Comparison of ENCODE assay signal across 12 cellular contexts in genomic region chr9:4301971-4302427, GRCh38. TPM values are rescaled to one million over a fixed set of nuclear protein-coding genes. Genes with fewer than 3 reads are reported as not detected.
A peak's percentile ranks its signal among the peaks of the same experiment; 100 is the strongest.
DNase-seq lines count a peak whose midpoint lies in the region; ATAC-seq and TF ChIP-seq lines count a peak whose summit lies in the region.
"Had no signal": no experiment of that assay in that cellular context is flagged by ENCODE, and none has a peak within 500 bp of the region (broad histone marks: within the 10 kb centered on the region; RNA-seq: fewer than 3 reads in every experiment).

No MANE protein-coding gene starts in this region.

- CTCF ChIA-PET in activated CD8-positive, alpha-beta T cell treated with anti-CD3 and anti-CD28 coated beads for 36 hours (lab: Charles Lee), result interaction anchor here (0.7 to 2.7 kb wide), 2 partner anchors 14 to 93 kb away, joined by 3 to 14 read pairs; no protein-coding TSS in a partner anchor
- CTCF ChIA-PET in activated CD8-positive, alpha-beta T cell treated with anti-CD3 and anti-CD28 coated beads, Interleukin-2, amount 10 ng/mL, durations not matched to agents 7 days and 5 days (lab: Charles Lee), result interaction anchor here (1.8 to 2.7 kb wide), 2 partner anchors 13 to 37 kb away, joined by 6 to 16 read pairs; no protein-coding TSS in a partner anchor

- no peak for TF ChIP-seq CTCF in activated CD8-positive, alpha-beta T cell treated with anti-CD3 and anti-CD28 coated beads for 36 hours (IDR thresholded peaks at IDR 0.05)
- no peak for TF ChIP-seq CTCF in adrenal gland (IDR thresholded peaks at IDR 0.05)

- H3K9me3 ChIP-seq in adrenal gland (replicated peaks in 1 of 3), result no peaks in the 10 kb centered on the region
- H3K9me3 ChIP-seq in right cardiac atrium (ENCODE audit: control insufficient read depth, low read length), result no peaks in the 10 kb centered on the region

- H3K4me3 Mint-ChIP-seq in activated CD8-positive, alpha-beta T cell treated with anti-CD3 and anti-CD28 coated beads for 36 hours, result no peak overlapping the region
- H3K4me3 Mint-ChIP-seq in activated CD8-positive, alpha-beta T cell treated with anti-CD3 and anti-CD28 coated beads, Interleukin-2, amount 10 ng/mL, durations not matched to agents 7 days and 5 days, result no peak overlapping the region
- peak overlapping the region; percentile 8 for H3K4me3 Mint-ChIP-seq in stimulated activated naive CD8-positive, alpha-beta T cell treated with anti-CD3 and anti-CD28 coated beads, Interleukin-15, Interleukin-2, amounts not matched to agents 100 ng/mL and 50 ng/mL, for 24 hours
- H3K4me3 Mint-ChIP-seq: natural killer cell had no signal

- WGBS in adrenal gland, 4 donors, result 9 to 25% (median 19%) methylated on average over 2 of the region's 2 CpGs
- WGBS in right cardiac atrium, result 36% methylated on average over 2 of the region's 2 CpGs

- POLR2A ChIA-PET in activated CD8-positive, alpha-beta T cell treated with anti-CD3 and anti-CD28 coated beads for 36 hours (lab: Charles Lee), result no interaction called here
- POLR2A ChIA-PET in activated CD8-positive, alpha-beta T cell treated with anti-CD3 and anti-CD28 coated beads, Interleukin-2, amount 10 ng/mL, durations not matched to agents 7 days and 5 days (lab: Charles Lee), result no interaction called here

- H3K36me3 Mint-ChIP-seq in activated CD8-positive, alpha-beta T cell treated with anti-CD3 and anti-CD28 coated beads for 36 hours (ENCODE audit: low read depth), result no peaks in the 10 kb centered on the region
- H3K36me3 Mint-ChIP-seq in activated CD8-positive, alpha-beta T cell treated with anti-CD3 and anti-CD28 coated beads, Interleukin-2, amount 10 ng/mL, durations not matched to agents 7 days and 5 days (ENCODE audit: low read depth), result no peaks in the 10 kb centered on the region
- no peaks in the 10 kb centered on the region for H3K36me3 Mint-ChIP-seq in stimulated activated naive CD8-positive, alpha-beta T cell treated with anti-CD3 and anti-CD28 coated beads, Interleukin-15, Interleukin-2, amounts not matched to agents 100 ng/mL and 50 ng/mL, for 24 hours (ENCODE audit: low read depth)
- H3K36me3 Mint-ChIP-seq: CD4-positive, CD25-positive, alpha-beta regulatory T cell; natural killer cell had no signal

- DNase-seq in activated CD8-positive, alpha-beta T cell treated with anti-CD3 and anti-CD28 coated beads for 36 hours, result peak; percentile 31
- no peak for DNase-seq in activated CD8-positive, alpha-beta T cell treated with anti-CD3 and anti-CD28 coated beads, Interleukin-2, amount 10 ng/mL, durations not matched to agents 7 days and 5 days
- DNase-seq in adrenal gland (peak; percentile 60 to 89 (median 80)), right cardiac atrium (peak; percentile 72 to 85 (median 82)), NCI-H345 treated with DMSO at 0.1 percent for 48 hours (lab: John Stamatoyannopoulos, UW; ENCODE audit: unreplicated experiment) (no peak), SW 1271 (lab: John Stamatoyannopoulos, UW) (no peak)
- DNase-seq: CD4-positive, CD25-positive, alpha-beta regulatory T cell; natural killer cell; stimulated activated naive CD4-positive, alpha-beta T cell had no signal

- H3K27ac ChIP-seq in adrenal gland (peak overlapping the region in 1 of 5 donors; percentile 30), right cardiac atrium (ENCODE audit: low read length) (no peak overlapping the region)

- no peaks in the 10 kb centered on the region for H3K36me3 ChIP-seq in adrenal gland (replicated peaks in 1 of 2)

- H3K4me1 ChIP-seq in adrenal gland (replicated peaks in 1 of 2) (peaks cover 6 to 31% of the 10 kb centered on the region in 2 donors), right cardiac atrium (ENCODE audit: control insufficient read depth, insufficient read depth, low read length) (no peaks in the 10 kb centered on the region)

- intact Hi-C loops in activated CD8-positive, alpha-beta T cell treated with anti-CD3 and anti-CD28 coated beads for 36 hours (cut with micrococcal nuclease), result no loop called here
- intact Hi-C loops in adrenal gland (cut with DNase I), result no loop called here
- intact Hi-C loops in right cardiac atrium (cut with DNase I), result no loop called here

- no peak for ATAC-seq in activated CD8-positive, alpha-beta T cell treated with anti-CD3 and anti-CD28 coated beads for 36 hours
- ATAC-seq in activated CD8-positive, alpha-beta T cell treated with anti-CD3 and anti-CD28 coated beads, Interleukin-2, amount 10 ng/mL, durations not matched to agents 7 days and 5 days, result no peak
- ATAC-seq in right cardiac atrium (peak; percentile 34 to 67), HG03108 (IDR thresholded peaks at IDR 0.05; ENCODE audit: unreplicated experiment) (no peak)
- ATAC-seq: natural killer cell had no signal

- no peaks in the 10 kb centered on the region for H3K9me3 Mint-ChIP-seq in activated CD8-positive, alpha-beta T cell treated with anti-CD3 and anti-CD28 coated beads for 36 hours
- H3K9me3 Mint-ChIP-seq in activated CD8-positive, alpha-beta T cell treated with anti-CD3 and anti-CD28 coated beads, Interleukin-2, amount 10 ng/mL, durations not matched to agents 7 days and 5 days (ENCODE audit: insufficient read depth), result no peaks in the 10 kb centered on the region
- no peaks in the 10 kb centered on the region for H3K9me3 Mint-ChIP-seq in stimulated activated naive CD8-positive, alpha-beta T cell treated with anti-CD3 and anti-CD28 coated beads, Interleukin-15, Interleukin-2, amounts not matched to agents 100 ng/mL and 50 ng/mL, for 24 hours
- H3K9me3 Mint-ChIP-seq: natural killer cell had no signal

- no peak overlapping the region for H3K27ac Mint-ChIP-seq in activated CD8-positive, alpha-beta T cell treated with anti-CD3 and anti-CD28 coated beads for 36 hours
- no peak overlapping the region for H3K27ac Mint-ChIP-seq in activated CD8-positive, alpha-beta T cell treated with anti-CD3 and anti-CD28 coated beads, Interleukin-2, amount 10 ng/mL, durations not matched to agents 7 days and 5 days
- H3K27ac Mint-ChIP-seq in stimulated activated naive CD8-positive, alpha-beta T cell treated with anti-CD3 and anti-CD28 coated beads, Interleukin-15, Interleukin-2, amounts not matched to agents 100 ng/mL and 50 ng/mL, for 24 hours, result peak overlapping the region; percentile 2
- H3K27ac Mint-ChIP-seq: CD4-positive, CD25-positive, alpha-beta regulatory T cell; natural killer cell had no signal

- peaks cover 55% of the 10 kb centered on the region for H3K4me1 Mint-ChIP-seq in activated CD8-positive, alpha-beta T cell treated with anti-CD3 and anti-CD28 coated beads for 36 hours (ENCODE audit: low read depth)
- H3K4me1 Mint-ChIP-seq in activated CD8-positive, alpha-beta T cell treated with anti-CD3 and anti-CD28 coated beads, Interleukin-2, amount 10 ng/mL, durations not matched to agents 7 days and 5 days (ENCODE audit: low read depth), result peaks cover 27% of the 10 kb centered on the region
- peaks cover 74% of the 10 kb centered on the region for H3K4me1 Mint-ChIP-seq in stimulated activated naive CD8-positive, alpha-beta T cell treated with anti-CD3 and anti-CD28 coated beads, Interleukin-15, Interleukin-2, amounts not matched to agents 100 ng/mL and 50 ng/mL, for 24 hours (ENCODE audit: low read depth)

- peaks cover 35% of the 10 kb centered on the region for H3K27me3 Mint-ChIP-seq in activated CD8-positive, alpha-beta T cell treated with anti-CD3 and anti-CD28 coated beads for 36 hours
- H3K27me3 Mint-ChIP-seq in activated CD8-positive, alpha-beta T cell treated with anti-CD3 and anti-CD28 coated beads, Interleukin-2, amount 10 ng/mL, durations not matched to agents 7 days and 5 days (ENCODE audit: low read depth), result peaks cover 39% of the 10 kb centered on the region
- H3K27me3 Mint-ChIP-seq in stimulated activated naive CD8-positive, alpha-beta T cell treated with anti-CD3 and anti-CD28 coated beads, Interleukin-15, Interleukin-2, amounts not matched to agents 100 ng/mL and 50 ng/mL, for 24 hours, result peaks cover 41% of the 10 kb centered on the region

- H3K4me3 ChIP-seq in adrenal gland (no peak overlapping the region), right cardiac atrium (ENCODE audit: low read length) (no peak overlapping the region)

- no peaks in the 10 kb centered on the region for H3K27me3 ChIP-seq in adrenal gland
- H3K27me3 ChIP-seq in right cardiac atrium (ENCODE audit: control insufficient read depth, insufficient read depth), result no peaks in the 10 kb centered on the region

- peak in 1 of 2 donors; percentile 31 for TF ChIP-seq POLR2A in adrenal gland (IDR thresholded peaks at IDR 0.05)

RNA-seq across cellular contexts. Expression of gene GLIS3, which starts 2.1 kb away (rescaled TPM):
- 1 to 10 TPM; 1.5 to 2.1 TPM for total RNA-seq in activated CD8-positive, alpha-beta T cell treated with anti-CD3 and anti-CD28 coated beads for 36 hours
- under 1 TPM; 0.29 to 0.34 TPM for total RNA-seq in activated CD8-positive, alpha-beta T cell treated with anti-CD3 and anti-CD28 coated beads, Interleukin-2, amount 10 ng/mL, durations not matched to agents 7 days and 5 days
- total RNA-seq in adrenal gland, result 10 to 100 TPM in 2 of 8 donors, 1 to 10 TPM in 6; 5.0 to 20.2 (median 8.9) TPM
- polyA plus RNA-seq in adrenal gland, result 1 to 10 TPM; 1.1 to 4.9 (median 1.4) TPM
- 10 to 100 TPM in 1 of 4 donors, 1 to 10 TPM in 3; 4.0 to 10.6 (median 7.4) TPM for total RNA-seq in right cardiac atrium
- polyA plus RNA-seq in right cardiac atrium, result 1.6 TPM
- total RNA-seq: OCI-LY7 had no signal

Comparison
In these comparisons a context has a peak if more than half of its experiments do, and no peak if none do; other contexts are left out.
1. DNase-seq: peak in activated CD8-positive, alpha-beta T cell treated with anti-CD3 and anti-CD28 coated beads for 36 hours (single experiment), adrenal gland (7 of 7) and right cardiac atrium (3 of 3); none in activated CD8-positive, alpha-beta T cell treated with anti-CD3 and anti-CD28 coated beads, Interleukin-2, amount 10 ng/mL, durations not matched to agents 7 days and 5 days (single experiment), NCI-H345 treated with DMSO at 0.1 percent for 48 hours (single experiment) and SW 1271 (0 of 2).
2. ATAC-seq: peak in right cardiac atrium (2 of 2); none in activated CD8-positive, alpha-beta T cell treated with anti-CD3 and anti-CD28 coated beads for 36 hours (single experiment), activated CD8-positive, alpha-beta T cell treated with anti-CD3 and anti-CD28 coated beads, Interleukin-2, amount 10 ng/mL, durations not matched to agents 7 days and 5 days (single experiment) and HG03108 (single experiment).